29 cellular contexts compared by ENCODE assay signal in the genomic region with DNA sequence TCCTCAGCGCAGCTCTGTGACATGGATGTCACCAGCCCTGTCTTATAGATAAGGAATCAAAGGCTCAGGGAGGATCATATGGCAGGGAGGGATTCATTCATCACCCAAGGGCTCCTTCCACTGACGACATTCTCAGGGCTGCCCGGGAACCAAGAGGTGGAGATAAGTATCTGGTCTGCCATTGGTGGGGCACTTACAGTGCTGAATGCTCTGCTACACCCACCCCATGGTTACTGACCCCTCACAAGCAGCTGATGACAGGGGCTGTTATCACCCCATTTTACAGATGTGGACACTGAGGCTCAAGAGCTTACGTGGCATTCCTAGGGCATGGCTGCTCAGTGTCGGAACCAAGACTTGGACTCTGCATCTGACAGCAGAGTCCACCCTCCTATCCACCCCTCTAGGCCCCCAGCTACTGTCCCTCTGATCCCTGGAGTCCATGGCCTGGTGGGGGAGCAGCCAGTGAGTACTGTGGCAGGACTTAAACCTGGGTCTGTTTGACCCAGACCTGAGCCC.
"Had no signal": no experiment of that assay in that cellular context is flagged by ENCODE, and none has a peak within 500 bp of the region (broad histone marks: within the 10 kb centered on the region; RNA-seq: fewer than 3 reads in every experiment).

No MANE protein-coding gene starts in this region.

- H3K27me3 ChIP-seq: ascending aorta, brain microvascular endothelial cell, pancreas had no signal

- H3K27ac ChIP-seq: ascending aorta, brain microvascular endothelial cell, epithelial cell of prostate, esophagus squamous epithelium, heart right ventricle, left lung, lower lobe of right lung, neutrophil, pancreas, psoas muscle, suprapubic skin, tibial nerve had no signal

- H3K9me3 ChIP-seq: ascending aorta, esophagus squamous epithelium, heart right ventricle, left lung, lower lobe of right lung, mucosa of descending colon, neutrophil, pancreas, psoas muscle, suprapubic skin, tibial nerve had no signal

- H3K4me3 ChIP-seq: ascending aorta, esophagus squamous epithelium, heart right ventricle, left lung, lower lobe of right lung, mucosa of descending colon, pancreas, psoas muscle, suprapubic skin, tibial nerve had no signal

- DNase-seq: activated CD4-positive, alpha-beta T cell treated with anti-CD3 and anti-CD28 coated beads for 36 hours; activated CD4-positive, CD25-positive, alpha-beta regulatory T cell; activated CD8-positive, alpha-beta T cell treated with anti-CD3 and anti-CD28 coated beads, Interleukin-2, amount 10 ng/mL, durations not matched to agents 7 days and 5 days; activated gamma-delta T cell; activated naive CD4-positive, alpha-beta T cell treated with anti-CD3 and anti-CD28 coated beads, Interleukin-2, amount 10 ng/mL, durations not matched to agents 7 days and 5 days; activated naive CD8-positive, alpha-beta T cell treated with anti-CD3 and anti-CD28 coated beads, Interleukin-2, amount 10 ng/mL, durations not matched to agents 7 days and 5 days; activated T-cell treated with anti-CD3 and anti-CD28 coated beads, Interleukin-2, amount 50 U/mL, for 24 hours; brain microvascular endothelial cell; esophagus squamous epithelium; foreskin melanocyte; heart right ventricle; kidney glomerular epithelial cell; left lung; lower lobe of right lung; mesenchymal stem cell; mucosa of descending colon; pancreas; psoas muscle; stimulated activated CD4-positive, alpha-beta T cell treated with anti-CD3 and anti-CD28 coated beads, Interleukin-15, amount 100 ng/mL, for 24 hours; stimulated activated CD4-positive, alpha-beta T cell treated with anti-CD3 and anti-CD28 coated beads, Interleukin-2, amount 100 ng/mL, for 24 hours; stimulated activated naive CD4-positive, alpha-beta T cell; T-helper 1 cell had no signal

- ATAC-seq: activated CD4-positive, alpha-beta T cell treated with anti-CD3 and anti-CD28 coated beads for 36 hours; activated CD8-positive, alpha-beta T cell treated with anti-CD3 and anti-CD28 coated beads, Interleukin-2, amount 10 ng/mL, durations not matched to agents 7 days and 5 days; heart right ventricle; left lung; lower lobe of right lung; mucosa of descending colon; pancreas; psoas muscle had no signal

- H3K27ac Mint-ChIP-seq: activated CD4-positive, alpha-beta T cell treated with anti-CD3 and anti-CD28 coated beads for 36 hours; activated CD8-positive, alpha-beta T cell treated with anti-CD3 and anti-CD28 coated beads, Interleukin-2, amount 10 ng/mL, durations not matched to agents 7 days and 5 days; activated naive CD4-positive, alpha-beta T cell treated with anti-CD3 and anti-CD28 coated beads, Interleukin-2, amount 10 ng/mL, durations not matched to agents 7 days and 5 days; activated naive CD8-positive, alpha-beta T cell treated with anti-CD3 and anti-CD28 coated beads, Interleukin-2, amount 10 ng/mL, durations not matched to agents 7 days and 5 days; activated T-cell treated with anti-CD3 and anti-CD28 coated beads, Interleukin-2, amount 50 U/mL, for 24 hours; natural killer cell treated with Interleukin-12 subunit alpha and Interleukin-12 subunit beta and Interleukin-15 and Interleukin-18, amount 100 ng/mL, for 72 hours; T-helper 2 cell treated with Interferon-gamma antibody and Interleukin-4, amounts not matched to agents 5 μg/mL and 100 μg/mL, for 36 hours had no signal

- H3K4me1 Mint-ChIP-seq: activated CD4-positive, alpha-beta T cell treated with anti-CD3 and anti-CD28 coated beads for 36 hours; activated naive CD4-positive, alpha-beta T cell treated with anti-CD3 and anti-CD28 coated beads, Interleukin-2, amount 10 ng/mL, durations not matched to agents 7 days and 5 days; activated naive CD8-positive, alpha-beta T cell treated with anti-CD3 and anti-CD28 coated beads, Interleukin-2, amount 10 ng/mL, durations not matched to agents 7 days and 5 days had no signal

- H3K4me1 ChIP-seq: ascending aorta, esophagus squamous epithelium, left lung, lower lobe of right lung, pancreas, psoas muscle, suprapubic skin, tibial nerve had no signal

- H3K4me3 Mint-ChIP-seq: activated CD4-positive, alpha-beta T cell treated with anti-CD3 and anti-CD28 coated beads for 36 hours; activated CD8-positive, alpha-beta T cell treated with anti-CD3 and anti-CD28 coated beads, Interleukin-2, amount 10 ng/mL, durations not matched to agents 7 days and 5 days; activated naive CD4-positive, alpha-beta T cell treated with anti-CD3 and anti-CD28 coated beads, Interleukin-2, amount 10 ng/mL, durations not matched to agents 7 days and 5 days; activated naive CD8-positive, alpha-beta T cell treated with anti-CD3 and anti-CD28 coated beads, Interleukin-2, amount 10 ng/mL, durations not matched to agents 7 days and 5 days; activated T-cell treated with anti-CD3 and anti-CD28 coated beads, Interleukin-2, amount 50 U/mL, for 24 hours; natural killer cell treated with Interleukin-12 subunit alpha and Interleukin-12 subunit beta and Interleukin-15 and Interleukin-18, amount 100 ng/mL, for 72 hours; T-helper 2 cell treated with Interferon-gamma antibody and Interleukin-4, amounts not matched to agents 5 μg/mL and 100 μg/mL, for 36 hours had no signal

- H3K9me3 Mint-ChIP-seq: activated naive CD4-positive, alpha-beta T cell treated with anti-CD3 and anti-CD28 coated beads, Interleukin-2, amount 10 ng/mL, durations not matched to agents 7 days and 5 days; activated naive CD8-positive, alpha-beta T cell treated with anti-CD3 and anti-CD28 coated beads, Interleukin-2, amount 10 ng/mL, durations not matched to agents 7 days and 5 days; activated T-cell treated with anti-CD3 and anti-CD28 coated beads, Interleukin-2, amount 50 U/mL, for 24 hours; natural killer cell treated with Interleukin-12 subunit alpha and Interleukin-12 subunit beta and Interleukin-15 and Interleukin-18, amount 100 ng/mL, for 72 hours; T-helper 2 cell treated with Interferon-gamma antibody and Interleukin-4, amounts not matched to agents 5 μg/mL and 100 μg/mL, for 36 hours had no signal

- H3K36me3 Mint-ChIP-seq: activated naive CD4-positive, alpha-beta T cell treated with anti-CD3 and anti-CD28 coated beads, Interleukin-2, amount 10 ng/mL, durations not matched to agents 7 days and 5 days; activated naive CD8-positive, alpha-beta T cell treated with anti-CD3 and anti-CD28 coated beads, Interleukin-2, amount 10 ng/mL, durations not matched to agents 7 days and 5 days; natural killer cell treated with Interleukin-12 subunit alpha and Interleukin-12 subunit beta and Interleukin-15 and Interleukin-18, amount 100 ng/mL, for 72 hours had no signal

- H3K36me3 ChIP-seq: ascending aorta, brain microvascular endothelial cell, esophagus squamous epithelium, heart right ventricle, left lung, lower lobe of right lung, neutrophil, pancreas, suprapubic skin, tibial nerve had no signal
